ENCODE assay signal across 8 cellular contexts in genomic region chr6:166775180-166775922, GRCh38.
DNase-seq lines count a peak whose midpoint lies in the region; ATAC-seq and TF ChIP-seq lines count a peak whose summit lies in the region.

No MANE protein-coding gene starts in this region.

- H2AFZ ChIP-seq in DND-41 (ENCODE audit: low read depth, low read length) = 0 out of 2 replicates have a peak overlapping the region, but pooled peaks have one; percentile 25

- H3K4me1 ChIP-seq in DND-41 (ENCODE audit: insufficient read depth, low read length) (no peaks in the 10 kb centered on the region), endodermal cell (ENCODE audit: control insufficient read depth, insufficient read depth, low read length) (no peaks in the 10 kb centered on the region)

- peak; percentile 88 for ATAC-seq in DND-41 (ENCODE audit: insufficient read depth, low read depth)
- ATAC-seq in HG02798 (IDR thresholded peaks at IDR 0.05; ENCODE audit: poor library complexity, unreplicated experiment) = peak; percentile 66
- ATAC-seq in activated CD8-positive, alpha-beta T cell treated with anti-CD3 and anti-CD28 coated beads for 36 hours = peak; percentile 86
- no peak for ATAC-seq in GM21447 (IDR thresholded peaks at IDR 0.05; ENCODE audit: unreplicated experiment)

- POLR2A ChIA-PET in activated CD8-positive, alpha-beta T cell treated with anti-CD3 and anti-CD28 coated beads for 36 hours (lab: Charles Lee) = no interaction called here

- no peak overlapping the region for H3K4me3 Mint-ChIP-seq in activated CD8-positive, alpha-beta T cell treated with anti-CD3 and anti-CD28 coated beads for 36 hours
- H3K4me3 Mint-ChIP-seq in endodermal cell = no peak overlapping the region

- no peak overlapping the region for H3K27ac Mint-ChIP-seq in activated CD8-positive, alpha-beta T cell treated with anti-CD3 and anti-CD28 coated beads for 36 hours
- no peak overlapping the region for H3K27ac Mint-ChIP-seq in endodermal cell

- H4K20me1 ChIP-seq in DND-41 (ENCODE audit: insufficient read depth, low read length) = peaks cover 3% of the 10 kb centered on the region; the same call in 1 of the 2 replicates

- H3K9ac ChIP-seq in DND-41 (ENCODE audit: low read depth, low read length) (no peak overlapping the region), endodermal cell (ENCODE audit: extremely low read depth, low read length, poor library complexity, severe bottlenecking) (no peak overlapping the region)

- H3K36me3 Mint-ChIP-seq in activated CD8-positive, alpha-beta T cell treated with anti-CD3 and anti-CD28 coated beads for 36 hours (ENCODE audit: low read depth) = no peaks in the 10 kb centered on the region
- H3K36me3 Mint-ChIP-seq in endodermal cell (ENCODE audit: low read depth) = no peaks in the 10 kb centered on the region

- intact Hi-C loops in activated CD8-positive, alpha-beta T cell treated with anti-CD3 and anti-CD28 coated beads for 36 hours (cut with micrococcal nuclease) = no loop called here

- H3K27ac ChIP-seq in DND-41 (ENCODE audit: low read length) = no peak overlapping the region
- H3K27ac ChIP-seq in endodermal cell (ENCODE audit: low read depth, low read length) = no peak overlapping the region

- H3K9me3 ChIP-seq in DND-41 (ENCODE audit: insufficient read depth, low read length, severe bottlenecking) (no peaks in the 10 kb centered on the region), endodermal cell (ENCODE audit: control insufficient read depth, low read length) (no peaks in the 10 kb centered on the region)

- H3K4me2 ChIP-seq in DND-41 (ENCODE audit: insufficient read depth, low read length) = no peak overlapping the region

- DNase-seq in DND-41 = peak; percentile 54
- peak; percentile 31 for DNase-seq in NCI-H526 treated with DMSO at 0.1 percent for 48 hours (lab: John Stamatoyannopoulos, UW)
- peak; percentile 70 for DNase-seq in activated CD8-positive, alpha-beta T cell treated with anti-CD3 and anti-CD28 coated beads for 36 hours
- DNase-seq in endodermal cell = peak; percentile 80
- peak; percentile 41 for DNase-seq in midbrain (lab: John Stamatoyannopoulos, UW)
- peak; percentile 38 to 39 for DNase-seq in stimulated activated CD8-positive, alpha-beta memory T cell treated with anti-CD3 and anti-CD28 coated beads, Interleukin-7, amount 100 ng/mL, for 4 hours (ENCODE audit: low read depth in 2 of 2)

- no peaks in the 10 kb centered on the region for H3K79me2 ChIP-seq in DND-41 (ENCODE audit: insufficient read depth, low read length)

- H3K4me1 Mint-ChIP-seq in activated CD8-positive, alpha-beta T cell treated with anti-CD3 and anti-CD28 coated beads for 36 hours (ENCODE audit: low read depth) = no peaks in the 10 kb centered on the region
- H3K4me1 Mint-ChIP-seq in endodermal cell = peaks cover 2% of the 10 kb centered on the region

- H3K27me3 ChIP-seq in DND-41 (ENCODE audit: insufficient read depth, low read length, poor library complexity) (no peaks in the 10 kb centered on the region), endodermal cell (ENCODE audit: control insufficient read depth, insufficient read depth, low read length, poor library complexity, severe bottlenecking) (no peaks in the 10 kb centered on the region)

- 61 to 68% methylated on average over 15 to 24 of the region's 24 CpGs for WGBS in endodermal cell (ENCODE audit: insufficient coverage in 1 of 2, insufficient read length in 1 of 2), 2 experiments

- TF ChIP-seq CTCF in DND-41 (IDR thresholded peaks at IDR 0.05; ENCODE audit: borderline replicate concordance, extremely low read depth, low read length, poor library complexity, severe bottlenecking) (peak; percentile 91), endodermal cell (conservative IDR thresholded peaks at IDR 0.05) (peak; percentile 91)
- peak; percentile 77 for TF ChIP-seq CTCF in activated CD8-positive, alpha-beta T cell treated with anti-CD3 and anti-CD28 coated beads for 36 hours (IDR thresholded peaks at IDR 0.05)

- H3K9me3 Mint-ChIP-seq in activated CD8-positive, alpha-beta T cell treated with anti-CD3 and anti-CD28 coated beads for 36 hours = no peaks in the 10 kb centered on the region
- no peaks in the 10 kb centered on the region for H3K9me3 Mint-ChIP-seq in endodermal cell

- H3K4me3 ChIP-seq in DND-41 (ENCODE audit: low read depth in 1 of 2, low read length in 2 of 2) = no peak overlapping the region
- H3K4me3 ChIP-seq in endodermal cell (ENCODE audit: low read length) = no peak overlapping the region

- CTCF ChIA-PET in activated CD8-positive, alpha-beta T cell treated with anti-CD3 and anti-CD28 coated beads for 36 hours (lab: Charles Lee) = interaction anchor here (0.5 to 5.4 kb wide), 60 partner anchors 10 to 554 kb away, joined by 3 to 46 read pairs (median 3); partner anchors contain the start of genes CCR6, RAMACL, RNASET2 and UNC93A

- H3K27me3 Mint-ChIP-seq in activated CD8-positive, alpha-beta T cell treated with anti-CD3 and anti-CD28 coated beads for 36 hours = peaks cover 12% of the 10 kb centered on the region
- no peaks in the 10 kb centered on the region for H3K27me3 Mint-ChIP-seq in endodermal cell (ENCODE audit: insufficient read depth)

- H3K36me3 ChIP-seq in DND-41 (ENCODE audit: insufficient read depth, low read length) (no peaks in the 10 kb centered on the region), endodermal cell (ENCODE audit: control insufficient read depth, insufficient read depth, low read length) (no peaks in the 10 kb centered on the region)
